8 cellular contexts compared by ENCODE assay signal in genomic region chr5:40799248-40799647, GRCh38. TPM values are rescaled to one million over a fixed set of nuclear protein-coding genes. Genes with fewer than 3 reads are reported as not detected.
A peak's percentile ranks its signal among the peaks of the same experiment; 100 is the strongest.
DNase-seq lines count a peak whose midpoint lies in the region; ATAC-seq and TF ChIP-seq lines count a peak whose summit lies in the region.

No MANE protein-coding gene starts in this region.

- 12% methylated on average over 1 of the region's 1 CpG for WGBS in smooth muscle cell (ENCODE audit: low lambda C conversion rate)

- H3F3A ChIP-seq in smooth muscle cell (ENCODE audit: low read depth): peaks cover 9% of the 10 kb centered on the region

- H3K36me3 ChIP-seq in SK-N-MC (ENCODE audit: insufficient read depth, low read length): peaks cover 13% of the 10 kb centered on the region
- no peaks in the 10 kb centered on the region for H3K36me3 ChIP-seq in smooth muscle cell (ENCODE audit: low read depth)

- H3K27me3 ChIP-seq in smooth muscle cell (ENCODE audit: low read depth): no peaks in the 10 kb centered on the region

- peak overlapping the region; percentile 99 for H3K4me2 ChIP-seq in smooth muscle cell

- peak overlapping the region; percentile 66 for H3K9ac ChIP-seq in SK-N-MC (ENCODE audit: insufficient read length)
- H3K9ac ChIP-seq in smooth muscle cell (ENCODE audit: low read depth): no peak overlapping the region

- H3K79me2 ChIP-seq in smooth muscle cell (ENCODE audit: low read depth): peaks cover 33% of the 10 kb centered on the region

- peaks cover 13% of the 10 kb centered on the region for H3K4me1 ChIP-seq in smooth muscle cell (ENCODE audit: low read depth)

- H3K4me3 ChIP-seq in SK-N-MC (peak overlapping the region; percentile 87), fibroblast of the aortic adventitia (ENCODE audit: low read depth, low read length) (peak overlapping the region; percentile 96), smooth muscle cell (peak overlapping the region; percentile 98)

- H3K27ac ChIP-seq in SK-N-MC (peak overlapping the region; percentile 67), smooth muscle cell (ENCODE audit: low read depth) (no peak overlapping the region)

- DNase-seq in DMS 273 (lab: John Stamatoyannopoulos, UW; ENCODE audit: unreplicated experiment): peak; percentile 11
- no peak for DNase-seq in DMS 273 treated with DMSO at 0.1 percent for 48 hours (lab: John Stamatoyannopoulos, UW)
- no peak for DNase-seq in SK-N-MC (ENCODE audit: low read depth, low spot score)
- DNase-seq in fibroblast of the aortic adventitia (ENCODE audit: low read depth): peak; percentile 63
- DNase-seq in smooth muscle cell (lab: John Stamatoyannopoulos, UW; ENCODE audit: unreplicated experiment): no peak
- no peak for DNase-seq in Kasumi-1 (lab: John Stamatoyannopoulos, UW)
- no peak for DNase-seq in NCI-H1694 treated with DMSO at 0.1 percent for 48 hours (lab: John Stamatoyannopoulos, UW)

- H3K9me3 ChIP-seq in SK-N-MC (ENCODE audit: low read depth, low read length) (no peaks in the 10 kb centered on the region), smooth muscle cell (replicated peaks; ENCODE audit: low read depth) (no peaks in the 10 kb centered on the region)

- peaks cover 30% of the 10 kb centered on the region for H4K20me1 ChIP-seq in smooth muscle cell (ENCODE audit: low read depth)

- no peak for TF ChIP-seq CTCF in fibroblast of the aortic adventitia (IDR thresholded peaks at IDR 0.05; ENCODE audit: insufficient read depth, low read length)
- no peak for TF ChIP-seq CTCF in smooth muscle cell (IDR thresholded peaks at IDR 0.05; ENCODE audit: borderline replicate concordance, insufficient read depth, poor library complexity, severe bottlenecking)

- no peak overlapping the region for H2AFZ ChIP-seq in smooth muscle cell (ENCODE audit: low read depth)

- ATAC-seq in HG02840 (IDR thresholded peaks at IDR 0.05; ENCODE audit: low FRiP score, unreplicated experiment): no peak

RNA-seq across cellular contexts. Expression of gene PRKAA1, which starts 1.1 kb away (rescaled TPM):
- total RNA-seq in fibroblast of the aortic adventitia (ENCODE audit: low replicate concordance): 115 and 154 TPM in 2 replicates
- total RNA-seq in smooth muscle cell: 50.1 and 64.1 TPM in 2 replicates
- polyA plus RNA-seq in smooth muscle cell: 18.6 and 23.8 TPM in 2 replicates

RNA-seq across cellular contexts. Expression of gene RPL37, which starts 35.8 kb away (rescaled TPM):
- total RNA-seq in fibroblast of the aortic adventitia (ENCODE audit: low replicate concordance) (164 and 642 TPM in 2 replicates), smooth muscle cell (168 and 228 TPM in 2 replicates)
- polyA plus RNA-seq in smooth muscle cell: 594 and 697 TPM in 2 replicates

RNA-seq across cellular contexts. Expression of gene CARD6, which starts 41.9 kb away (rescaled TPM):
- total RNA-seq in fibroblast of the aortic adventitia (ENCODE audit: low replicate concordance) (24.2 and 34.3 TPM in 2 replicates), smooth muscle cell (0.90 and 0.99 TPM in 2 replicates)
- 0.43 and 0.76 TPM in 2 replicates for polyA plus RNA-seq in smooth muscle cell

RNA-seq across cellular contexts. Expression of gene TTC33, which starts 43.5 kb away (rescaled TPM):
- total RNA-seq in fibroblast of the aortic adventitia (ENCODE audit: low replicate concordance): 13.7 and 15.9 TPM in 2 replicates
- total RNA-seq in smooth muscle cell: 22.1 and 32.1 TPM in 2 replicates
- 12.2 and 13.1 TPM in 2 replicates for polyA plus RNA-seq in smooth muscle cell

Comparison
In these comparisons a context has a peak if more than half of its experiments do, and no peak if none do; other contexts are left out.
1. DNase-seq: peak in DMS 273 (single experiment) and fibroblast of the aortic adventitia (single experiment); none in DMS 273 treated with DMSO at 0.1 percent for 48 hours (single experiment), SK-N-MC (single experiment), smooth muscle cell (single experiment), Kasumi-1 (0 of 2) and NCI-H1694 treated with DMSO at 0.1 percent for 48 hours (single experiment).
2. RNA of gene CARD6, which starts 41.9 kb away (total RNA-seq): 24.2 to 34.3 TPM in fibroblast of the aortic adventitia; 0.90 to 0.99 TPM in smooth muscle cell; every median in the first group is over 10 times any median in the second.
3. Peak in every context shown above with its lines, with median percentiles within 50 percentile points of each other: H3K4me3 ChIP-seq.